Comparison of ENCODE assay signal across 22 cellular contexts in the genomic region with DNA sequence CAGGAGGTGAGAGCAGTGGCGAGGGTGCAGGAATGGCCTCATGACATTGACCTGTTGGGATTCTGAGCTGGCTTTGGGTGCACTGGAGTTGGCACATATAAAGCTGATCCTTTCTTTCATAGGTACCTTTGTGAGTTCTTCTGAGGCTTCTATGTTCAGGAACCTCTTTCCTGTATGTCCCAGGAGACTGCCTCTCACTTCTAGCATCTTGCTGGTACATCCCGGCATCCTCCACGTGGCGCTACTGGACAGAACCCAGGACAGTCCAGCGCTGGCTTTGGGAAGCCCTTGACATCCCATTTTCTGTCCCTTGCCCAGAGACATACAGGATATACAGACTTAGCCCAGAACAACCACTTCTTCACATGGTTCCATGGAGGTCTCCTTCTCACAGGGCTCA. TPM values are rescaled to one million over a fixed set of nuclear protein-coding genes. Genes with fewer than 3 reads are reported as not detected.
DNase-seq lines count a peak whose midpoint lies in the region; ATAC-seq and TF ChIP-seq lines count a peak whose summit lies in the region.
"Had no signal": no experiment of that assay in that cellular context is flagged by ENCODE, and none has a peak within 500 bp of the region (broad histone marks: within the 10 kb centered on the region; RNA-seq: fewer than 3 reads in every experiment).

No MANE protein-coding gene starts in this region.

- H3K9ac ChIP-seq in SU-DHL-6 (ENCODE audit: low read length): no peak overlapping the region
- H3K9ac ChIP-seq in neuronal stem cell (ENCODE audit: low read depth, low read length, poor library complexity): no peak overlapping the region
- H3K9ac ChIP-seq in smooth muscle cell (ENCODE audit: low read depth): no peak overlapping the region
- H3K9ac ChIP-seq: BLaER1 had no signal

- no peak overlapping the region for H2BK12ac ChIP-seq in neuronal stem cell (ENCODE audit: low read length)

- no peak overlapping the region for H3K18ac ChIP-seq in neuronal stem cell (ENCODE audit: low read length)

- H3K27ac ChIP-seq in SU-DHL-6 (ENCODE audit: low read depth, low read length) (peak overlapping the region; percentile 62; the same call in 1 of the 2 replicates), neuronal stem cell (replicated peaks; ENCODE audit: low read length) (no peak overlapping the region), smooth muscle cell (ENCODE audit: low read depth) (no peak overlapping the region)

- H3K9me3 Mint-ChIP-seq in natural killer cell treated with Interleukin-12 subunit alpha and Interleukin-12 subunit beta and Interleukin-15 and Interleukin-18, amount 100 ng/mL, for 72 hours: no peaks in the 10 kb centered on the region
- H3K9me3 Mint-ChIP-seq in natural killer cell: no peaks in the 10 kb centered on the region
- H3K9me3 Mint-ChIP-seq: CD14-positive monocyte; CD4-positive, alpha-beta memory T cell; HFFc6 had no signal

- TF ChIP-seq CTCF in natural killer cell (IDR thresholded peaks at IDR 0.05) (no peak), SU-DHL-6 (IDR thresholded peaks at IDR 0.05; ENCODE audit: insufficient read depth, low read length, poor library complexity, severe bottlenecking) (no peak), smooth muscle cell (IDR thresholded peaks at IDR 0.05; ENCODE audit: borderline replicate concordance, insufficient read depth, poor library complexity, severe bottlenecking) (no peak)

- H4K20me1 ChIP-seq in SU-DHL-6 (ENCODE audit: low read depth, low read length): no peaks in the 10 kb centered on the region
- H4K20me1 ChIP-seq in smooth muscle cell (ENCODE audit: low read depth): no peaks in the 10 kb centered on the region
- H4K20me1 ChIP-seq: BLaER1 had no signal

- no peak overlapping the region for H2BK120ac ChIP-seq in neuronal stem cell (ENCODE audit: low read depth, low read length)

- H3K36me3 ChIP-seq in SU-DHL-6 (ENCODE audit: low read length) (no peaks in the 10 kb centered on the region; the same call in 1 of the 2 replicates), neuronal stem cell (replicated peaks in 1 of 2; ENCODE audit: control insufficient read depth in 2 of 2, insufficient read depth in 2 of 2, low read length in 2 of 2) (no peaks in the 10 kb centered on the region), smooth muscle cell (ENCODE audit: low read depth) (no peaks in the 10 kb centered on the region)

- H4K8ac ChIP-seq in neuronal stem cell (ENCODE audit: low read depth, low read length): no peak overlapping the region

- no peak overlapping the region for H2BK15ac ChIP-seq in neuronal stem cell (ENCODE audit: low read length)

- no peaks in the 10 kb centered on the region for H3K79me1 ChIP-seq in neuronal stem cell (ENCODE audit: low read depth, low read length)

- no peak for ATAC-seq in natural killer cell treated with Interleukin-12 subunit alpha and Interleukin-12 subunit beta and Interleukin-15 and Interleukin-18, amount 100 ng/mL, for 72 hours
- ATAC-seq in natural killer cell (no peak), HG03457 (IDR thresholded peaks at IDR 0.05; ENCODE audit: unreplicated experiment) (no peak)
- ATAC-seq: GM12878, HCT116 had no signal

- peak overlapping the region; percentile 9 for H2AK5ac ChIP-seq in neuronal stem cell (ENCODE audit: low read depth, low read length)

- H3F3A ChIP-seq in SU-DHL-6 (ENCODE audit: insufficient read depth) (peaks cover 23% of the 10 kb centered on the region), smooth muscle cell (ENCODE audit: low read depth) (no peaks in the 10 kb centered on the region)

- H4K91ac ChIP-seq in neuronal stem cell (ENCODE audit: low read depth, low read length, poor library complexity): no peak overlapping the region

- H3K79me2 ChIP-seq in SU-DHL-6 (ENCODE audit: insufficient read depth, low read length) (no peaks in the 10 kb centered on the region), smooth muscle cell (ENCODE audit: low read depth) (no peaks in the 10 kb centered on the region)

- H3K14ac ChIP-seq in neuronal stem cell (ENCODE audit: low read length): no peak overlapping the region

- peak; percentile 58 for DNase-seq in natural killer cell treated with Interleukin-12 subunit alpha and Interleukin-12 subunit beta and Interleukin-15 and Interleukin-18, amount 100 ng/mL, for 72 hours (ENCODE audit: low spot score)
- no peak for DNase-seq in natural killer cell
- DNase-seq in neuronal stem cell (ENCODE audit: low spot score): no peak
- DNase-seq in smooth muscle cell (lab: John Stamatoyannopoulos, UW; ENCODE audit: unreplicated experiment): no peak
- DNase-seq in GM03348 (ENCODE audit: low spot score): no peak
- DNase-seq: 8988T; Calu3; CD4-positive, alpha-beta memory T cell; DMS79 treated with DMSO at 0.1 percent for 48 hours; GF-D8; GOT3; H7; HFFc6; IMR-90 had no signal

- H2AFZ ChIP-seq in SU-DHL-6 (ENCODE audit: low read depth, low read length, severe bottlenecking): no peak overlapping the region
- no peak overlapping the region for H2AFZ ChIP-seq in neuronal stem cell (ENCODE audit: low read length)
- H2AFZ ChIP-seq in smooth muscle cell (ENCODE audit: low read depth): no peak overlapping the region

- H3K4me1 Mint-ChIP-seq in natural killer cell treated with Interleukin-12 subunit alpha and Interleukin-12 subunit beta and Interleukin-15 and Interleukin-18, amount 100 ng/mL, for 72 hours (ENCODE audit: low read depth in 2 of 2): no peaks in the 10 kb centered on the region
- no peaks in the 10 kb centered on the region for H3K4me1 Mint-ChIP-seq in natural killer cell
- H3K4me1 Mint-ChIP-seq: CD4-positive, alpha-beta memory T cell had no signal

- H3K9me3 ChIP-seq in SU-DHL-6 (ENCODE audit: insufficient read depth, low read length) (no peaks in the 10 kb centered on the region), neuronal stem cell (replicated peaks in 1 of 2; ENCODE audit: control insufficient read depth in 2 of 2, insufficient read depth in 1 of 2, low read depth in 1 of 2, low read length in 2 of 2) (peaks cover 0 to 1% of the 10 kb centered on the region in 2 donors), smooth muscle cell (replicated peaks; ENCODE audit: low read depth) (no peaks in the 10 kb centered on the region)
- H3K9me3 ChIP-seq: BLaER1 had no signal

- H3K27ac Mint-ChIP-seq in natural killer cell treated with Interleukin-12 subunit alpha and Interleukin-12 subunit beta and Interleukin-15 and Interleukin-18, amount 100 ng/mL, for 72 hours: peak overlapping the region in 1 of 2 donors; percentile 24
- H3K27ac Mint-ChIP-seq in natural killer cell: no peak overlapping the region
- H3K27ac Mint-ChIP-seq: HFFc6 had no signal

- H3K27me3 Mint-ChIP-seq in natural killer cell treated with Interleukin-12 subunit alpha and Interleukin-12 subunit beta and Interleukin-15 and Interleukin-18, amount 100 ng/mL, for 72 hours: peaks cover 9 to 27% of the 10 kb centered on the region in 2 donors
- peaks cover 8 to 17% of the 10 kb centered on the region in 2 donors for H3K27me3 Mint-ChIP-seq in natural killer cell (ENCODE audit: low read depth in 2 of 2)

- H3K4ac ChIP-seq in neuronal stem cell (ENCODE audit: low read length): no peak overlapping the region

- H3K4me2 ChIP-seq in SU-DHL-6 (ENCODE audit: low read depth, low read length, poor library complexity, severe bottlenecking) (no peak overlapping the region), neuronal stem cell (ENCODE audit: insufficient read depth, low read length, poor library complexity, severe bottlenecking) (no peak overlapping the region), smooth muscle cell (no peak overlapping the region)

- H3K4me1 ChIP-seq in neuronal stem cell (ENCODE audit: control insufficient read depth in 2 of 2, insufficient read depth in 1 of 2, low read depth in 1 of 2, low read length in 2 of 2) (peaks cover 0 to 9% of the 10 kb centered on the region in 2 donors), smooth muscle cell (ENCODE audit: low read depth) (peaks cover 6% of the 10 kb centered on the region)

- H3K27me3 ChIP-seq in SU-DHL-6 (ENCODE audit: low read length) (no peaks in the 10 kb centered on the region), neuronal stem cell (ENCODE audit: control insufficient read depth in 3 of 3, insufficient read depth in 3 of 3, low read depth in 1 of 3, low read length in 3 of 3) (peaks cover 0 to 2% (median 0%) of the 10 kb centered on the region in 3 experiments), smooth muscle cell (ENCODE audit: low read depth) (no peaks in the 10 kb centered on the region)
- H3K27me3 ChIP-seq: BLaER1 had no signal

- WGBS in neuronal stem cell (ENCODE audit: extremely low coverage in 2 of 2, insufficient read length in 2 of 2, insufficient replicate concordance in 1 of 2), 2 donors: no CpG with 5 or more reads among the region's 5 CpGs
- WGBS in smooth muscle cell (ENCODE audit: low lambda C conversion rate): 94% methylated on average over 5 of the region's 5 CpGs

- H3K4me3 ChIP-seq in SU-DHL-6 (ENCODE audit: insufficient read depth, low read length, poor library complexity, severe bottlenecking) (no peak overlapping the region), neuronal stem cell (ENCODE audit: low read length in 2 of 2) (no peak overlapping the region), smooth muscle cell (no peak overlapping the region)
- H3K4me3 ChIP-seq: BLaER1, GM12878 had no signal

- intact Hi-C loops in natural killer cell (cut with micrococcal nuclease): no loop called here

- H3K23ac ChIP-seq in neuronal stem cell (ENCODE audit: low read depth, low read length, poor library complexity): no peak overlapping the region

- H3K9me2 ChIP-seq in SU-DHL-6 (replicated peaks; ENCODE audit: insufficient read depth, low read length): no peaks in the 10 kb centered on the region

- no peak overlapping the region for H3K4me3 Mint-ChIP-seq in natural killer cell treated with Interleukin-12 subunit alpha and Interleukin-12 subunit beta and Interleukin-15 and Interleukin-18, amount 100 ng/mL, for 72 hours
- no peak overlapping the region for H3K4me3 Mint-ChIP-seq in natural killer cell
- H3K4me3 Mint-ChIP-seq: CD14-positive monocyte; CD4-positive, alpha-beta memory T cell; HFFc6 had no signal

- no peak overlapping the region for H2BK5ac ChIP-seq in neuronal stem cell (ENCODE audit: low read length)

- no peaks in the 10 kb centered on the region for H3K36me3 Mint-ChIP-seq in natural killer cell treated with Interleukin-12 subunit alpha and Interleukin-12 subunit beta and Interleukin-15 and Interleukin-18, amount 100 ng/mL, for 72 hours
- no peaks in the 10 kb centered on the region for H3K36me3 Mint-ChIP-seq in natural killer cell
- H3K36me3 Mint-ChIP-seq: CD4-positive, alpha-beta memory T cell had no signal

RNA-seq across cellular contexts. Expression of gene BATF, which starts 44.4 kb away (rescaled TPM):
- total RNA-seq in natural killer cell treated with Interleukin-12 subunit alpha and Interleukin-12 subunit beta and Interleukin-15 and Interleukin-18, amount 100 ng/mL, for 72 hours: 100 to 1,000 TPM; 219 to 220 TPM
- total RNA-seq in natural killer cell: 10 to 100 TPM; 12.6 to 32.5 (median 21.4) TPM
- not detected for polyA plus RNA-seq in neuronal stem cell (2013, experiment 1 of 2)
- polyA plus RNA-seq in neuronal stem cell (2013, experiment 2 of 2): not detected
- total RNA-seq in smooth muscle cell: not detected in 2 replicates
- polyA plus RNA-seq in smooth muscle cell: not detected in 2 replicates
- total RNA-seq: A673, H7, HFFc6, IMR-90 had no signal
- polyA plus RNA-seq: AG04450, IMR-90 had no signal

RNA-seq across cellular contexts. Expression of gene JDP2, which starts 50.1 kb away (rescaled TPM):
- under 1 TPM; 0.61 to 0.83 TPM for total RNA-seq in natural killer cell treated with Interleukin-12 subunit alpha and Interleukin-12 subunit beta and Interleukin-15 and Interleukin-18, amount 100 ng/mL, for 72 hours
- 10 to 100 TPM in 1 of 3 donors, 1 to 10 TPM in 2; 1.9 to 10.5 (median 3.2) TPM for total RNA-seq in natural killer cell
- 12.3 TPM for polyA plus RNA-seq in neuronal stem cell (2013, experiment 1 of 2)
- 12.4 TPM for polyA plus RNA-seq in neuronal stem cell (2013, experiment 2 of 2)
- 70.3 and 71.2 TPM in 2 replicates for total RNA-seq in smooth muscle cell
- polyA plus RNA-seq in smooth muscle cell: 98.9 and 126 TPM in 2 replicates

Comparison
In these comparisons a context has a peak if more than half of its experiments do, and no peak if none do; other contexts are left out.
1. RNA of gene BATF, which starts 44.4 kb away (total RNA-seq): 219 to 220 TPM in natural killer cell treated with Interleukin-12 subunit alpha and Interleukin-12 subunit beta and Interleukin-15 and Interleukin-18, amount 100 ng/mL, for 72 hours and 12.6 to 32.5 TPM in natural killer cell; not detected in smooth muscle cell; every median in the first group is over 10 times any median in the second.